15 cellular contexts compared by ENCODE assay signal in the genomic region with DNA sequence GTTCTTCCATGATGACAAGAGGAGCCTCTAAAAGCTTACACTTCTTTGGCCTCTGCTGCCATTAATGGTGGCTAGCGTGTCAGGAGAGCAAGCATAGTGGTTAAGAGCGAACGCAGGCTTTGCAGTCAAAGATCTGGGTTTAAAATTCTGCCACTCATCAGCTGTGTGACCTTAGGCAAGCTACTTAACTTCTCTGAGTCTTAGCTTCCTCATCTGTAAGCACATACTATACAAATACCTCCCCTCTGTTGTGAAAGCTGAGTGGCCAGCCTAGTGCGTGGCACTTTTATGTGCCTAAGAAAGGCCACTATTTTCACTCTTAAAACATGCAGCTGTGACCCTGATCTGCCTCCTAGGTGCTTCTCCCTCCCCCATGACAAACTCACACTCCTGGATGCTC.
"Had no signal": no experiment of that assay in that cellular context is flagged by ENCODE, and none has a peak within 500 bp of the region (broad histone marks: within the 10 kb centered on the region; RNA-seq: fewer than 3 reads in every experiment).

No MANE protein-coding gene starts in this region.

- H3K27me3 ChIP-seq: esophagus muscularis mucosa had no signal

- ATAC-seq: activated CD4-positive, CD25-positive, alpha-beta regulatory T cell treated with anti-CD3 and anti-CD28 coated beads, Interleukin-2, amount 50 U/mL, for 24 hours; right cardiac atrium had no signal

- DNase-seq: activated CD4-positive, alpha-beta T cell treated with anti-CD3 and anti-CD28 coated beads, Interleukin-2, amount 50 U/mL, for 4 hours; activated naive CD4-positive, alpha-beta T cell; aorta; hypothalamus; kidney glomerular epithelial cell; nephron progenitor cell; right cardiac atrium; stimulated activated CD4-positive, alpha-beta T cell treated with anti-CD3 and anti-CD28 coated beads, Interleukin-4, amount 100 ng/mL, for 24 hours; stimulated activated naive CD4-positive, alpha-beta T cell; substantia nigra had no signal

- H3K36me3 ChIP-seq: prostate gland had no signal

- H3K4me3 ChIP-seq: esophagus muscularis mucosa, prostate gland, SK-N-MC had no signal

- FAIRE-seq: small intestine had no signal

- H3K9me3 ChIP-seq: esophagus muscularis mucosa, prostate gland had no signal

- H3K27ac ChIP-seq: esophagus muscularis mucosa, SK-N-MC had no signal
